Comparison of ENCODE assay signal across 12 cellular contexts in the genomic region with DNA sequence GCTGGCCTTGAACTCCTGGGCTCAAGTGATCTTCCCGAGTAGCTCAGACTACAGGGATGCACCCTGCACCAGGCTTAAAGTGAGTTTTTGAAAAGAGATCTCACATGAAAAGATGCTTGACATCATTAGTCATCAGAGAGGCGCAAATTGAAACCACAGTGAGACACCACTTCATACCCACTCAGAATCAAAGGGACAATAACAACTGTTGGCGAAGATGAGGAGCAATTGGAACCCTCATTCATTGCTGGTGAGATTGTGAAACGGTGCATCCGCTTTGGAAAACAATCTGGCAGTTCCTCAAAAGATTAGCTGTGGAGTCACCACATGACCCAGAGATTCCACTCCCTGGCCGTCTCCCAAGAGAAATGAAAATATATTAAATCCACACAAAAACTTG.
DNase-seq lines count a peak whose midpoint lies in the region; ATAC-seq lines count a peak whose summit lies in the region.
"Had no signal": no experiment of that assay in that cellular context is flagged by ENCODE, and none has a peak within 500 bp of the region (broad histone marks: within the 10 kb centered on the region; RNA-seq: fewer than 3 reads in every experiment).

No MANE protein-coding gene starts in this region.

- H3K27ac ChIP-seq in skeletal muscle tissue (ENCODE audit: low read depth, low read length) = peak overlapping the region; percentile 5
- H3K27ac ChIP-seq: BLaER1, dorsolateral prefrontal cortex, pancreas had no signal

- H3K36me3 ChIP-seq in skeletal muscle tissue (ENCODE audit: control insufficient read depth in 3 of 3, insufficient read depth in 3 of 3, low read length in 3 of 3) = no peaks in the 10 kb centered on the region
- H3K36me3 ChIP-seq: BLaER1, pancreas had no signal

- H3K4me3 ChIP-seq in skeletal muscle tissue (ENCODE audit: low read length in 3 of 3) = no peak overlapping the region
- H3K4me3 ChIP-seq: BLaER1, dorsolateral prefrontal cortex, pancreas had no signal

- H3K4me3 Mint-ChIP-seq in activated T-cell treated with anti-CD3 and anti-CD28 coated beads, Interleukin-2, amount 50 U/mL, for 4 hours = no peak overlapping the region

- no peak overlapping the region for H3K9ac ChIP-seq in skeletal muscle tissue (ENCODE audit: low read depth in 1 of 3, low read length in 3 of 3)
- H3K9ac ChIP-seq: BLaER1 had no signal

- H3K36me3 Mint-ChIP-seq in activated T-cell treated with anti-CD3 and anti-CD28 coated beads, Interleukin-2, amount 50 U/mL, for 4 hours (ENCODE audit: insufficient read depth) = no peaks in the 10 kb centered on the region

- H3K27me3 ChIP-seq in skeletal muscle tissue (ENCODE audit: control insufficient read depth in 3 of 3, insufficient read depth in 3 of 3, low read length in 3 of 3) = no peaks in the 10 kb centered on the region
- H3K27me3 ChIP-seq: dorsolateral prefrontal cortex, pancreas had no signal

- H3K4me1 Mint-ChIP-seq in activated T-cell treated with anti-CD3 and anti-CD28 coated beads, Interleukin-2, amount 50 U/mL, for 4 hours (ENCODE audit: low read depth) = peaks cover 11% of the 10 kb centered on the region

- no peak for DNase-seq in activated T-cell treated with anti-CD3 and anti-CD28 coated beads, Interleukin-2, amount 50 U/mL, for 4 hours
- no peak for DNase-seq in activated T-cell treated with anti-CD3 and anti-CD28 coated beads for 4 hours
- peak; percentile 76 for DNase-seq in NCI-H345 (lab: John Stamatoyannopoulos, UW)
- peak; percentile 30 for DNase-seq in fibroblast of gingiva (ENCODE audit: low read depth)
- DNase-seq: NCI-H1105 treated with DMSO at 0.1 percent for 48 hours had no signal

- H3K9me3 Mint-ChIP-seq in activated T-cell treated with anti-CD3 and anti-CD28 coated beads, Interleukin-2, amount 50 U/mL, for 4 hours = no peaks in the 10 kb centered on the region

- peak; percentile 73 to 75 for ATAC-seq in activated T-cell treated with anti-CD3 and anti-CD28 coated beads, Interleukin-2, amount 50 U/mL, for 4 hours
- ATAC-seq in GM18520 (IDR thresholded peaks at IDR 0.05; ENCODE audit: unreplicated experiment) (no peak), GM18858 (IDR thresholded peaks at IDR 0.05; ENCODE audit: unreplicated experiment) (no peak), HG02852 (IDR thresholded peaks at IDR 0.05; ENCODE audit: unreplicated experiment) (no peak)
- ATAC-seq: pancreas had no signal

- no peaks in the 10 kb centered on the region for H3K9me3 ChIP-seq in skeletal muscle tissue (ENCODE audit: control insufficient read depth in 3 of 3, low read length in 3 of 3)
- H3K9me3 ChIP-seq: BLaER1, pancreas had no signal

- no peaks in the 10 kb centered on the region for H3K27me3 Mint-ChIP-seq in activated T-cell treated with anti-CD3 and anti-CD28 coated beads, Interleukin-2, amount 50 U/mL, for 4 hours (ENCODE audit: low read depth)

- peaks cover 10 to 11% (median 10%) of the 10 kb centered on the region in 3 donors for H3K4me1 ChIP-seq in skeletal muscle tissue (ENCODE audit: control insufficient read depth in 3 of 3, insufficient read depth in 3 of 3, low read length in 3 of 3)

Comparison
In these comparisons a context has a peak if more than half of its experiments do, and no peak if none do; other contexts are left out.
1. ATAC-seq: peak in activated T-cell treated with anti-CD3 and anti-CD28 coated beads, Interleukin-2, amount 50 U/mL, for 4 hours (2 of 2); none in GM18520 (single experiment), GM18858 (single experiment) and HG02852 (single experiment).
2. DNase-seq: peak in NCI-H345 (single experiment) and fibroblast of gingiva (single experiment); none in activated T-cell treated with anti-CD3 and anti-CD28 coated beads, Interleukin-2, amount 50 U/mL, for 4 hours (single experiment) and activated T-cell treated with anti-CD3 and anti-CD28 coated beads for 4 hours (single experiment).